Comparison of ENCODE assay signal across 31 cellular contexts in the genomic region with DNA sequence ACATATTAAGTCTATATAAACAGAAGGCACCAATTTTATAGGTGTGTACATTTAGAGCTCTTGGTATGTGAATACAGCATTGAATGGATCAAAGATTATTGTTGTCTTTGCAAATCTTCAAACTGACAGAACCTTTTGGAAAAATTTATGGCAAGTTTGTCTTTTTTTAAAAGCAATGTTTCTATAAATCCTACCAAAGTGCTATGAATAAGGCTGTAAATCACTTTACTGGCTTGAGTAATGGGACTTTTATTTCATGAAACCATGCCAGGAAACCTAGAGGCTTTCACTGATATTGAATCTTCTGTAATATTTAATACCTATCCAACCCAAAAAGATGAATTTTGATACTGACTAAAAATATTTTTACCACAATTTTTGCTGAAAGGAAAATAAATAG.
"Had no signal": no experiment of that assay in that cellular context is flagged by ENCODE, and none has a peak within 500 bp of the region (broad histone marks: within the 10 kb centered on the region; RNA-seq: fewer than 3 reads in every experiment).

No MANE protein-coding gene starts in this region.

- H3K27me3 ChIP-seq: ascending aorta, cardiac muscle cell, colonic mucosa had no signal

- H3K27ac ChIP-seq: ascending aorta, cardiac muscle cell, colonic mucosa, WERI-Rb-1 had no signal

- DNase-seq: activated CD4-positive, alpha-beta memory T cell treated with anti-CD3 and anti-CD28 coated beads, Interleukin-2, amount 10 ng/mL, durations not matched to agents 7 days and 5 days; activated CD4-positive, alpha-beta T cell treated with anti-CD3 and anti-CD28 coated beads for 1 hour; activated CD4-positive, alpha-beta T cell treated with anti-CD3 and anti-CD28 coated beads for 36 hours; activated CD4-positive, alpha-beta T cell treated with anti-CD3 and anti-CD28 coated beads for 48 hours; activated CD4-positive, alpha-beta T cell treated with anti-CD3 and anti-CD28 coated beads, Interleukin-2, amount 10 ng/mL, durations not matched to agents 7 days and 5 days; activated CD4-positive, alpha-beta T cell treated with anti-CD3 and anti-CD28 coated beads, Interleukin-2, amount 50 U/mL, for 48 hours; activated CD4-positive, CD25-positive, alpha-beta regulatory T cell; activated CD8-positive, alpha-beta memory T cell treated with anti-CD3 and anti-CD28 coated beads for 24 hours; activated CD8-positive, alpha-beta memory T cell treated with anti-CD3 and anti-CD28 coated beads, Interleukin-2, amount 10 ng/mL, durations not matched to agents 7 days and 5 days; activated CD8-positive, alpha-beta memory T cell treated with anti-CD3 and anti-CD28 coated beads, Interleukin-2, amount 50 U/mL, for 48 hours; activated CD8-positive, alpha-beta T cell treated with anti-CD3 and anti-CD28 coated beads, Interleukin-2, amount 10 ng/mL, durations not matched to agents 7 days and 5 days; activated effector memory CD4-positive, alpha-beta T cell treated with Interleukin-2 at 50 U/mL for 16 hours; activated gamma-delta T cell; activated naive CD4-positive, alpha-beta T cell treated with anti-CD3 and anti-CD28 coated beads, Interleukin-2, amount 10 ng/mL, durations not matched to agents 7 days and 5 days; activated naive CD4-positive, alpha-beta T cell treated with Interleukin-2 at 50 U/mL for 16 hours; activated naive CD8-positive, alpha-beta T cell treated with anti-CD3 and anti-CD28 coated beads, Interleukin-2, amount 10 ng/mL, durations not matched to agents 7 days and 5 days; activated naive CD8-positive, alpha-beta T cell treated with anti-CD3 and anti-CD28 coated beads, Interleukin-2, amount 50 U/mL, for 24 hours; activated T-cell treated with anti-CD3 and anti-CD28 coated beads, Interleukin-2, amount 50 U/mL, for 24 hours; activated T-cell treated with anti-CD3 and anti-CD28 coated beads, Interleukin-2, amount 50 U/mL, for 48 hours; amygdala; anterior cingulate cortex; caudate nucleus; cerebellar nuclear complex; colonic mucosa; T-helper 2 cell; T-helper 9 cell; WERI-Rb-1 had no signal

- H3K4me1 ChIP-seq: ascending aorta, colonic mucosa had no signal

- H3K36me3 ChIP-seq: ascending aorta, cardiac muscle cell, colonic mucosa, WERI-Rb-1 had no signal

- ATAC-seq: activated CD4-positive, alpha-beta T cell treated with anti-CD3 and anti-CD28 coated beads for 36 hours; activated CD4-positive, CD25-positive, alpha-beta regulatory T cell treated with anti-CD3 and anti-CD28 coated beads, Interleukin-2, amount 50 U/mL, for 24 hours; activated CD8-positive, alpha-beta memory T cell treated with anti-CD3 and anti-CD28 coated beads, Interleukin-2, amount 10 ng/mL, durations not matched to agents 7 days and 5 days; activated CD8-positive, alpha-beta T cell treated with anti-CD3 and anti-CD28 coated beads, Interleukin-2, amount 10 ng/mL, durations not matched to agents 7 days and 5 days; activated naive CD8-positive, alpha-beta T cell treated with anti-CD3 and anti-CD28 coated beads, Interleukin-2, amount 50 U/mL, for 24 hours; WTC11 had no signal

- H3K9me3 ChIP-seq: ascending aorta, colonic mucosa had no signal

- H3K4me3 ChIP-seq: ascending aorta, cardiac muscle cell, colonic mucosa had no signal
